In genomic region chr2:19810148-19810547, GRCh38 we compare ENCODE assay signal across 1 cellular context.
TF ChIP-seq lines count a peak whose summit lies in the region.

No MANE protein-coding gene starts in this region.

TF ChIP-seq in GM12878, 131 proteins besides CTCF, POLR2A, EP300 and RAD21 (continued from another document):
- TF ChIP-seq ZNF687 (IDR thresholded peaks at IDR 0.05) = no peak
- 0 out of 2 replicates have a peak, but pooled peaks have one; percentile 21 for TF ChIP-seq RUNX3 (IDR thresholded peaks at IDR 0.05; ENCODE audit: low read length)
- TF ChIP-seq MTA2 (IDR thresholded peaks at IDR 0.05; ENCODE audit: low read depth) = 0 out of 2 replicates have a peak, but pooled peaks have one; percentile 18
- no peak for TF ChIP-seq CBX5 (IDR thresholded peaks at IDR 0.05; ENCODE audit: low read depth)
- no peak for TF ChIP-seq POLR2AphosphoS2 (IDR thresholded peaks at IDR 0.05; ENCODE audit: low read depth, low read length)
- no peak for TF ChIP-seq ATF3 (IDR thresholded peaks at IDR 0.05; ENCODE audit: borderline replicate concordance, extremely low read depth, low read depth, low read length)
- TF ChIP-seq MEF2B (IDR thresholded peaks at IDR 0.05; ENCODE audit: partially characterized antibody, poor library complexity, severe bottlenecking) = peak; percentile 61
